Comparison of ENCODE assay signal across 29 cellular contexts in genomic region chr2:128770143-128771080, GRCh38.
DNase-seq lines count a peak whose midpoint lies in the region; ATAC-seq, FAIRE-seq and TF ChIP-seq lines count a peak whose summit lies in the region.
"Had no signal": no experiment of that assay in that cellular context is flagged by ENCODE, and none has a peak within 500 bp of the region (broad histone marks: within the 10 kb centered on the region; RNA-seq: fewer than 3 reads in every experiment).

No MANE protein-coding gene starts in this region.

- H2BK120ac ChIP-seq in H1 (replicated peaks; ENCODE audit: low read depth, low read length): no peak overlapping the region

- H3K9me3 ChIP-seq in right atrium auricular region (no peaks in the 10 kb centered on the region), H1 (ENCODE audit: insufficient read depth in 2 of 2, low read depth in 1 of 2, low read length in 1 of 2) (no peaks in the 10 kb centered on the region; a peak in 1 of 4 replicates), upper lobe of right lung (no peaks in the 10 kb centered on the region)
- H3K9me3 ChIP-seq: BE2C, left lung, MG63 had no signal

- H3K56ac ChIP-seq in H1 (replicated peaks; ENCODE audit: insufficient read length, low read depth, low read length): no peak overlapping the region

- intact Hi-C loops in Right ventricle myocardium inferior (cut with DNase I): no loop called here
- intact Hi-C loops in upper lobe of right lung (cut with DNase I): no loop called here

- peak overlapping the region; percentile 25 for H4K5ac ChIP-seq in H1 (ENCODE audit: insufficient read length, low read depth, low read length)

- no peak overlapping the region for H3K14ac ChIP-seq in H1 (ENCODE audit: insufficient read length)

- no peak for TF ChIP-seq POLR2A in H1 (IDR thresholded peaks at IDR 0.05; ENCODE audit: control extremely low read depth in 1 of 2, low read depth in 2 of 2, low read length in 2 of 2)

- H3K4me3 Mint-ChIP-seq in neural crest cell: no peak overlapping the region
- H3K4me3 Mint-ChIP-seq in activated T-cell treated with anti-CD3 and anti-CD28 coated beads, Interleukin-2, amount 50 U/mL, for 72 hours: no peak overlapping the region
- H3K4me3 Mint-ChIP-seq: activated CD4-positive, alpha-beta T cell treated with anti-CD3 and anti-CD28 coated beads, Interleukin-2, amount 10 ng/mL, durations not matched to agents 24 days and 14 days; activated T-cell treated with anti-CD3 and anti-CD28 coated beads, Interleukin-2, amount 50 U/mL, for 24 hours; CD8-positive, alpha-beta memory T cell; immature natural killer cell; stimulated activated naive CD8-positive, alpha-beta T cell treated with anti-CD3 and anti-CD28 coated beads, Interleukin-15, Interleukin-2, amounts not matched to agents 100 ng/mL and 50 ng/mL, for 24 hours; T-cell; WTC11 had no signal

- POLR2A ChIA-PET in H1 (lab: Charles Lee; ENCODE audit: partially characterized antibody): interaction anchor here (0.8 kb wide), 1 partner anchor 16 kb away, joined by 3 read pairs; no protein-coding TSS in a partner anchor

- no peak overlapping the region for H3K4me2 ChIP-seq in H1 (ENCODE audit: insufficient read depth in 1 of 2, low read depth in 2 of 2, low read length in 2 of 2)

- H3K9ac ChIP-seq in H1 (replicated peaks in 1 of 4; ENCODE audit: extremely low read depth in 1 of 4, low read depth in 3 of 4, low read length in 3 of 4): no peak overlapping the region

- H3K36me3 ChIP-seq in right atrium auricular region: no peaks in the 10 kb centered on the region
- no peaks in the 10 kb centered on the region for H3K36me3 ChIP-seq in H1 (ENCODE audit: control insufficient read depth in 2 of 4, insufficient read depth in 4 of 4, low read length in 3 of 4)
- H3K36me3 ChIP-seq in upper lobe of right lung: no peaks in the 10 kb centered on the region
- H3K36me3 ChIP-seq: BE2C, left lung, MG63 had no signal

- no peak overlapping the region for H2BK5ac ChIP-seq in H1 (ENCODE audit: low read depth, low read length)

- no peak overlapping the region; the same call in 1 of the 2 replicates for H4K8ac ChIP-seq in H1 (ENCODE audit: extremely low read depth, insufficient read depth, low read length)

- H3K27me3 Mint-ChIP-seq in neural crest cell (ENCODE audit: low read depth): no peaks in the 10 kb centered on the region
- H3K27me3 Mint-ChIP-seq in activated T-cell treated with anti-CD3 and anti-CD28 coated beads, Interleukin-2, amount 50 U/mL, for 72 hours (ENCODE audit: low read depth): no peaks in the 10 kb centered on the region
- H3K27me3 Mint-ChIP-seq: activated CD4-positive, alpha-beta T cell treated with anti-CD3 and anti-CD28 coated beads, Interleukin-2, amount 10 ng/mL, durations not matched to agents 24 days and 14 days; activated T-cell treated with anti-CD3 and anti-CD28 coated beads, Interleukin-2, amount 50 U/mL, for 24 hours; stimulated activated naive CD8-positive, alpha-beta T cell treated with anti-CD3 and anti-CD28 coated beads, Interleukin-15, Interleukin-2, amounts not matched to agents 100 ng/mL and 50 ng/mL, for 24 hours had no signal

- FAIRE-seq in H1 (lab: Jason Lieb, UNC): no peak
- FAIRE-seq: GM19239, H54 had no signal

- peak overlapping the region; percentile 27; the same call in 1 of the 2 replicates for H2BK12ac ChIP-seq in H1 (ENCODE audit: low read depth, low read length)

- peak overlapping the region; percentile 24 for H3K27ac Mint-ChIP-seq in neural crest cell (ENCODE audit: unreplicated experiment)
- H3K27ac Mint-ChIP-seq in activated T-cell treated with anti-CD3 and anti-CD28 coated beads, Interleukin-2, amount 50 U/mL, for 72 hours: no peak overlapping the region
- H3K27ac Mint-ChIP-seq: activated CD4-positive, alpha-beta T cell treated with anti-CD3 and anti-CD28 coated beads, Interleukin-2, amount 10 ng/mL, durations not matched to agents 24 days and 14 days; activated T-cell treated with anti-CD3 and anti-CD28 coated beads, Interleukin-2, amount 50 U/mL, for 24 hours; immature natural killer cell; stimulated activated naive CD8-positive, alpha-beta T cell treated with anti-CD3 and anti-CD28 coated beads, Interleukin-15, Interleukin-2, amounts not matched to agents 100 ng/mL and 50 ng/mL, for 24 hours; T-cell; WTC11 had no signal

- H3K4ac ChIP-seq in H1 (replicated peaks; ENCODE audit: insufficient read length, low read depth, low read length): no peak overlapping the region

- no peak overlapping the region for H2AFZ ChIP-seq in H1 (ENCODE audit: low read length)

- H4K91ac ChIP-seq in H1 (replicated peaks; ENCODE audit: insufficient read length, low read length): no peak overlapping the region

- no peak overlapping the region for H2BK20ac ChIP-seq in H1 (ENCODE audit: low read length)

- H3K9me3 Mint-ChIP-seq in neural crest cell: no peaks in the 10 kb centered on the region
- no peaks in the 10 kb centered on the region for H3K9me3 Mint-ChIP-seq in activated T-cell treated with anti-CD3 and anti-CD28 coated beads, Interleukin-2, amount 50 U/mL, for 72 hours
- H3K9me3 Mint-ChIP-seq: activated CD4-positive, alpha-beta T cell treated with anti-CD3 and anti-CD28 coated beads, Interleukin-2, amount 10 ng/mL, durations not matched to agents 24 days and 14 days; activated T-cell treated with anti-CD3 and anti-CD28 coated beads, Interleukin-2, amount 50 U/mL, for 24 hours; CD8-positive, alpha-beta memory T cell; immature natural killer cell; stimulated activated naive CD8-positive, alpha-beta T cell treated with anti-CD3 and anti-CD28 coated beads, Interleukin-15, Interleukin-2, amounts not matched to agents 100 ng/mL and 50 ng/mL, for 24 hours; T-cell; WTC11 had no signal

- CTCF ChIA-PET in H1 (lab: Charles Lee; ENCODE audit: partially characterized antibody): interaction anchor here (0.7 kb wide), 1 partner anchor 20 kb away, joined by 3 read pairs; no protein-coding TSS in a partner anchor

- H3K4me3 ChIP-seq in right atrium auricular region (no peak overlapping the region), H1 (ENCODE audit: extremely low read depth in 1 of 4, insufficient read depth in 2 of 4, low read depth in 3 of 4, low read length in 4 of 4) (no peak overlapping the region), upper lobe of right lung (no peak overlapping the region)
- H3K4me3 ChIP-seq: left lung, MG63, skin epidermis had no signal

- no peaks in the 10 kb centered on the region for H3K79me1 ChIP-seq in H1 (ENCODE audit: low read depth, low read length)

- H3K4me1 ChIP-seq in right atrium auricular region (peaks cover 0 to 28% of the 10 kb centered on the region in 2 donors), H1 (replicated peaks in 1 of 4; ENCODE audit: control insufficient read depth in 3 of 4, insufficient read depth in 4 of 4, low read length in 3 of 4) (peaks cover 0 to 8% (median under 1%) of the 10 kb centered on the region in 4 experiments; a peak in 3 of 7 replicates), upper lobe of right lung (no peaks in the 10 kb centered on the region)
- H3K4me1 ChIP-seq: BE2C, left lung had no signal

- WGBS in H1 (ENCODE audit: extremely low coverage in 1 of 2, insufficient coverage in 1 of 2, insufficient read length in 1 of 2, insufficient replicate concordance in 2 of 2, low coverage in 1 of 2, low lambda C conversion rate in 2 of 2, missing lambda C conversion rate in 1 of 2), 2 experiments: 94% methylated on average over 18 of the region's 18 CpGs; no CpG with 5 or more reads in 1 of the 2 experiments

- DNase-seq in right atrium auricular region (ENCODE audit: low spot score): peak; percentile 32
- no peak for DNase-seq in Right ventricle myocardium inferior (ENCODE audit: missing footprints)
- peak in 1 of 2 experiments; percentile 43 for DNase-seq in H1 (ENCODE audit: low read depth in 1 of 2, low spot score in 2 of 2)
- DNase-seq in neural crest cell (ENCODE audit: low read depth, low spot score): no peak
- peak; percentile 60 for DNase-seq in upper lobe of right lung
- DNase-seq in activated T-cell treated with anti-CD3 and anti-CD28 coated beads, Interleukin-2, amount 50 U/mL, for 72 hours: no peak
- DNase-seq: ACHN; activated CD4-positive, alpha-beta T cell treated with anti-CD3 and anti-CD28 coated beads, Interleukin-2, amount 10 ng/mL, durations not matched to agents 24 days and 14 days; activated T-cell treated with anti-CD3 and anti-CD28 coated beads, Interleukin-2, amount 50 U/mL, for 24 hours; BE2C; CD8-positive, alpha-beta memory T cell; DMS 273 treated with DMSO at 0.1 percent for 48 hours; hypothalamus; immature natural killer cell; KBM-7; mesendoderm; MG63; NCI-H2029 treated with DMSO at 0.1 percent for 48 hours; NCI-H526; T-cell had no signal

- H3K18ac ChIP-seq in H1 (ENCODE audit: extremely low read depth, low read length): peak overlapping the region; percentile 32

- no peaks in the 10 kb centered on the region for H3K79me2 ChIP-seq in H1 (ENCODE audit: control insufficient read depth in 1 of 2, insufficient read depth in 2 of 2, low read length in 2 of 2)

- ATAC-seq in Right ventricle myocardium inferior: no peak
- no peak for ATAC-seq in upper lobe of right lung
- no peak for ATAC-seq in activated T-cell treated with anti-CD3 and anti-CD28 coated beads, Interleukin-2, amount 50 U/mL, for 72 hours (replicated peaks in 1 of 2)
- no peak for ATAC-seq in GM19467 (IDR thresholded peaks at IDR 0.05; ENCODE audit: unreplicated experiment)
- ATAC-seq in GM19463 (IDR thresholded peaks at IDR 0.05; ENCODE audit: unreplicated experiment): no peak
- ATAC-seq: left lung, T-cell, WTC11 had no signal

- peaks cover 4% of the 10 kb centered on the region for H3K4me1 Mint-ChIP-seq in neural crest cell
- no peaks in the 10 kb centered on the region for H3K4me1 Mint-ChIP-seq in activated T-cell treated with anti-CD3 and anti-CD28 coated beads, Interleukin-2, amount 50 U/mL, for 72 hours (ENCODE audit: low read depth)
- H3K4me1 Mint-ChIP-seq: activated CD4-positive, alpha-beta T cell treated with anti-CD3 and anti-CD28 coated beads, Interleukin-2, amount 10 ng/mL, durations not matched to agents 24 days and 14 days; CD8-positive, alpha-beta memory T cell; immature natural killer cell; T-cell had no signal

- H3K36me3 Mint-ChIP-seq in neural crest cell (ENCODE audit: low read depth): no peaks in the 10 kb centered on the region
- H3K36me3 Mint-ChIP-seq in activated T-cell treated with anti-CD3 and anti-CD28 coated beads, Interleukin-2, amount 50 U/mL, for 72 hours (ENCODE audit: insufficient read depth in 2 of 2): no peaks in the 10 kb centered on the region
- H3K36me3 Mint-ChIP-seq: CD8-positive, alpha-beta memory T cell; immature natural killer cell; T-cell; WTC11 had no signal

- no peaks in the 10 kb centered on the region for H3K27me3 ChIP-seq in right atrium auricular region
- H3K27me3 ChIP-seq in H1 (replicated peaks in 1 of 4; ENCODE audit: control insufficient read depth in 3 of 4, extremely low read depth in 1 of 4, insufficient read depth in 3 of 4, low read length in 3 of 4): no peaks in the 10 kb centered on the region
- H3K27me3 ChIP-seq in upper lobe of right lung: no peaks in the 10 kb centered on the region
- H3K27me3 ChIP-seq: BE2C, left lung, MG63 had no signal

- no peak overlapping the region for H3K23ac ChIP-seq in H1 (ENCODE audit: insufficient read length)

- no peaks in the 10 kb centered on the region; the same call in 1 of the 2 replicates for H3K23me2 ChIP-seq in H1 (ENCODE audit: low read depth, low read length)

- no peak for TF ChIP-seq EP300 in H1 (IDR thresholded peaks at IDR 0.05; ENCODE audit: borderline replicate concordance in 1 of 2, low read depth in 2 of 2, low read length in 2 of 2)

- TF ChIP-seq CTCF in right atrium auricular region (IDR thresholded peaks at IDR 0.05) (no peak), H1 (IDR thresholded peaks at IDR 0.05; ENCODE audit: control extremely low read depth in 1 of 3, insufficient read depth in 1 of 3, low read depth in 1 of 3, low read length in 3 of 3) (no peak), neural crest cell (conservative IDR thresholded peaks at IDR 0.05) (no peak), upper lobe of right lung (IDR thresholded peaks at IDR 0.05) (no peak)

- H4K20me1 ChIP-seq in H1 (replicated peaks in 1 of 2; ENCODE audit: control insufficient read depth in 1 of 2, insufficient read depth in 2 of 2, low read length in 2 of 2): no peaks in the 10 kb centered on the region

- TF ChIP-seq RAD21 in H1 (IDR thresholded peaks at IDR 0.05 in 1 of 2, conservative IDR thresholded peaks at IDR 0.05 in 1 of 2; ENCODE audit: low read depth in 2 of 2, low read length in 2 of 2): no peak

- H2AK5ac ChIP-seq in H1 (ENCODE audit: low read depth, low read length): no peak overlapping the region

- H2BK15ac ChIP-seq in H1 (ENCODE audit: low read length): no peak overlapping the region

- H3K27ac ChIP-seq in right atrium auricular region (no peak overlapping the region), H1 (ENCODE audit: low read depth, low read length) (no peak overlapping the region), upper lobe of right lung (no peak overlapping the region)
- H3K27ac ChIP-seq: HL-60, left lung, skin epidermis had no signal

Comparison
In these comparisons a context has a peak if more than half of its experiments do, and no peak if none do; other contexts are left out.
1. DNase-seq: peak in right atrium auricular region (single experiment) and upper lobe of right lung (single experiment); none in Right ventricle myocardium inferior (single experiment), neural crest cell (single experiment) and activated T-cell treated with anti-CD3 and anti-CD28 coated beads, Interleukin-2, amount 50 U/mL, for 72 hours (0 of 2).